10 cellular contexts compared by ENCODE assay signal in genomic region chr17:41530062-41531048, GRCh38. TPM values are rescaled to one million over a fixed set of nuclear protein-coding genes. Genes with fewer than 3 reads are reported as not detected.
DNase-seq lines count a peak whose midpoint lies in the region; ATAC-seq and TF ChIP-seq lines count a peak whose summit lies in the region.
"Had no signal": no experiment of that assay in that cellular context is flagged by ENCODE, and none has a peak within 500 bp of the region (broad histone marks: within the 10 kb centered on the region; RNA-seq: fewer than 3 reads in every experiment).

No MANE protein-coding gene starts in this region.

- no peak for ATAC-seq in psoas muscle
- no peak for ATAC-seq in GM21360 (IDR thresholded peaks at IDR 0.05; ENCODE audit: unreplicated experiment)

- H3K36me3 ChIP-seq in muscle layer of duodenum (ENCODE audit: control insufficient read depth in 1 of 2, insufficient read depth in 2 of 2, low read length in 2 of 2) (no peaks in the 10 kb centered on the region), psoas muscle (ENCODE audit: insufficient read depth in 1 of 2, low read depth in 1 of 2) (no peaks in the 10 kb centered on the region)
- H3K36me3 ChIP-seq: neural progenitor cell had no signal

- H3K27ac ChIP-seq in muscle layer of duodenum (ENCODE audit: low read length) (peak overlapping the region; percentile 37), psoas muscle (no peak overlapping the region)
- H3K27ac ChIP-seq: VCaP had no signal

- no peak overlapping the region for H3K4me3 ChIP-seq in AG10803 (ENCODE audit: low read length)
- H3K4me3 ChIP-seq in muscle layer of duodenum (ENCODE audit: low read depth in 1 of 2, low read length in 2 of 2) = no peak overlapping the region
- H3K4me3 ChIP-seq in psoas muscle = no peak overlapping the region
- H3K4me3 ChIP-seq: neural progenitor cell had no signal

- TF ChIP-seq CTCF in AG10803 (conservative IDR thresholded peaks at IDR 0.05; ENCODE audit: low read length) (no peak), psoas muscle (IDR thresholded peaks at IDR 0.05) (no peak)

- H3K27me3 ChIP-seq in muscle layer of duodenum (ENCODE audit: low read depth, low read length) (peaks cover 26% of the 10 kb centered on the region), psoas muscle (ENCODE audit: insufficient read depth in 3 of 3, low read length in 2 of 3) (peaks cover 0 to 60% (median 24%) of the 10 kb centered on the region in 3 donors)
- H3K27me3 ChIP-seq: neural progenitor cell had no signal

- H3K9me3 ChIP-seq in muscle layer of duodenum (ENCODE audit: control insufficient read depth in 1 of 2, low read length in 2 of 2) (no peaks in the 10 kb centered on the region), psoas muscle (no peaks in the 10 kb centered on the region)

- intact Hi-C loops in psoas muscle (cut with DNase I) = no loop called here

- peak; percentile 67 for DNase-seq in AG10803 (ENCODE audit: low read depth)
- DNase-seq in LoVo (ENCODE audit: low spot score) = peak; percentile 94
- DNase-seq in dedifferentiated amniotic fluid mesenchymal stem cell (ENCODE audit: extremely low spot score) = peak; percentile 66
- no peak for DNase-seq in HuH-7.5 (ENCODE audit: low spot score)
- no peak for DNase-seq in psoas muscle
- no peak for DNase-seq in nucleus accumbens (lab: John Stamatoyannopoulos, UW)

- H3K4me1 ChIP-seq in muscle layer of duodenum (ENCODE audit: control insufficient read depth in 1 of 2, insufficient read depth in 2 of 2, low read length in 2 of 2) (peaks cover 0 to 11% of the 10 kb centered on the region in 2 donors), psoas muscle (peaks cover 4% of the 10 kb centered on the region)

- WGBS in psoas muscle, 3 donors = 70 to 77% (median 70%) methylated on average over 8 of the region's 8 CpGs

RNA-seq across cellular contexts. Expression of gene KRT19, which starts 2.2 kb away (rescaled TPM):
- 1 to 10 TPM in 2 of 4 donors, under 1 TPM in 2; 0.32 to 1.7 (median 0.73) TPM for total RNA-seq in psoas muscle
- 1 to 10 TPM; 1.1 to 2.1 (median 1.2) TPM for polyA plus RNA-seq in psoas muscle

RNA-seq across cellular contexts. Expression of gene KRT15, which starts 11.7 kb away (rescaled TPM):
- under 1 TPM in 1 of 4 donors, not detected in 3; 0.11 TPM for total RNA-seq in psoas muscle
- under 1 TPM; 0.08 to 0.56 (median 0.26) TPM for polyA plus RNA-seq in psoas muscle

RNA-seq across cellular contexts. Expression of gene KRT13, which starts 24.9 kb away (rescaled TPM):
- total RNA-seq in psoas muscle = 1 to 10 TPM in 2 of 4 donors, not detected in 2; 1.3 to 2.7 TPM
- 1 to 10 TPM in 2 of 3 donors, under 1 TPM in 1; 0.13 to 3.3 (median 2.8) TPM for polyA plus RNA-seq in psoas muscle

RNA-seq across cellular contexts. Expression of gene KRT36, which starts 40.6 kb away (rescaled TPM):
- total RNA-seq in psoas muscle = not detected
- under 1 TPM in 1 of 3 donors, not detected in 2; 0.04 TPM for polyA plus RNA-seq in psoas muscle

RNA-seq across cellular contexts. Expression of gene KRT9, which starts 41.5 kb away (rescaled TPM):
- total RNA-seq in psoas muscle = not detected
- under 1 TPM in 1 of 3 donors, not detected in 2; 0.01 TPM for polyA plus RNA-seq in psoas muscle

Comparison
In these comparisons a context has a peak if more than half of its experiments do, and no peak if none do; other contexts are left out.
1. DNase-seq: peak in AG10803 (single experiment), LoVo (single experiment) and dedifferentiated amniotic fluid mesenchymal stem cell (single experiment); none in HuH-7.5 (single experiment), psoas muscle (0 of 2) and nucleus accumbens (0 of 56).